In the genomic region with DNA sequence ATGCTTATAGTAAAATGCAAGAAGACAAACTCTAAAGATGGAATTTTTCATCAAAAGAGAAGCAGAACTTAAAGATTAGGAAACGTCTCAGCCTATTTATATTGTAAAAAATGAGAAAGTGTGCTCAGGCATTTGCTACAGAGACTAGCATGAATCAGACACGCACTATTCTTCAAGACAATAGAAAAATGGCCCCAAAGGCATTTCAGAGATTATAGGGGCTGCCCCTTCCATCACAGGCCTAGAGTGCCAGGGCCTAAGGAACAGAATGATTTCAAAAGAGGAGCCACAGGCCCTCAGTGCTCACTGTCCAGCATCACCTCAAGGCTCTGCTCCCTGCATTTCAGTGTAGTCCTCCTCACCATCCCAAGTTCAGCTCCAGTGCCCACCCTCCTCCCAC, we compare ENCODE assay signal across 1 cellular context.
TF ChIP-seq lines count a peak whose summit lies in the region.

No MANE protein-coding gene starts in this region.

TF ChIP-seq in IMR-90, 13 proteins besides CTCF, POLR2A, EP300 and RAD21 (continued from another document):
- TF ChIP-seq RFX5 (IDR thresholded peaks at IDR 0.05; ENCODE audit: low read depth, low read length) (no peak), MAZ (IDR thresholded peaks at IDR 0.05; ENCODE audit: borderline replicate concordance, low read depth, low read length) (no peak), FOS (IDR thresholded peaks at IDR 0.05; ENCODE audit: low read depth, low read length) (no peak), MAFK (IDR thresholded peaks at IDR 0.05; ENCODE audit: low read depth, low read length) (no peak), BHLHE40 (IDR thresholded peaks at IDR 0.05; ENCODE audit: low read depth, low read length) (no peak), CHD1 (IDR thresholded peaks at IDR 0.05; ENCODE audit: low read depth, low read length) (no peak)
- TF ChIP-seq, protein P1, sequence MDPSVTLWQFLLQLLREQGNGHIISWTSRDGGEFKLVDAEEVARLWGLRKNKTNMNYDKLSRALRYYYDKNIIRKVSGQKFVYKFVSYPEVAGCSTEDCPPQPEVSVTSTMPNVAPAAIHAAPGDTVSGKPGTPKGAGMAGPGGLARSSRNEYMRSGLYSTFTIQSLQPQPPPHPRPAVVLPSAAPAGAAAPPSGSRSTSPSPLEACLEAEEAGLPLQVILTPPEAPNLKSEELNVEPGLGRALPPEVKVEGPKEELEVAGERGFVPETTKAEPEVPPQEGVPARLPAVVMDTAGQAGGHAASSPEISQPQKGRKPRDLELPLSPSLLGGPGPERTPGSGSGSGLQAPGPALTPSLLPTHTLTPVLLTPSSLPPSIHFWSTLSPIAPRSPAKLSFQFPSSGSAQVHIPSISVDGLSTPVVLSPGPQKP (IDR thresholded peaks at IDR 0.05; ENCODE audit: borderline replicate concordance, low read depth, low read length): no peak
